Comparison of ENCODE assay signal across 1 cellular context in genomic region chr19:35040826-35041547, GRCh38.
TF ChIP-seq lines count a peak whose summit lies in the region.

No MANE protein-coding gene starts in this region.

TF ChIP-seq in HepG2, 621 proteins besides CTCF, POLR2A, EP300 and RAD21 (continued from another document and continues in another):
- TF ChIP-seq, protein P1, sequence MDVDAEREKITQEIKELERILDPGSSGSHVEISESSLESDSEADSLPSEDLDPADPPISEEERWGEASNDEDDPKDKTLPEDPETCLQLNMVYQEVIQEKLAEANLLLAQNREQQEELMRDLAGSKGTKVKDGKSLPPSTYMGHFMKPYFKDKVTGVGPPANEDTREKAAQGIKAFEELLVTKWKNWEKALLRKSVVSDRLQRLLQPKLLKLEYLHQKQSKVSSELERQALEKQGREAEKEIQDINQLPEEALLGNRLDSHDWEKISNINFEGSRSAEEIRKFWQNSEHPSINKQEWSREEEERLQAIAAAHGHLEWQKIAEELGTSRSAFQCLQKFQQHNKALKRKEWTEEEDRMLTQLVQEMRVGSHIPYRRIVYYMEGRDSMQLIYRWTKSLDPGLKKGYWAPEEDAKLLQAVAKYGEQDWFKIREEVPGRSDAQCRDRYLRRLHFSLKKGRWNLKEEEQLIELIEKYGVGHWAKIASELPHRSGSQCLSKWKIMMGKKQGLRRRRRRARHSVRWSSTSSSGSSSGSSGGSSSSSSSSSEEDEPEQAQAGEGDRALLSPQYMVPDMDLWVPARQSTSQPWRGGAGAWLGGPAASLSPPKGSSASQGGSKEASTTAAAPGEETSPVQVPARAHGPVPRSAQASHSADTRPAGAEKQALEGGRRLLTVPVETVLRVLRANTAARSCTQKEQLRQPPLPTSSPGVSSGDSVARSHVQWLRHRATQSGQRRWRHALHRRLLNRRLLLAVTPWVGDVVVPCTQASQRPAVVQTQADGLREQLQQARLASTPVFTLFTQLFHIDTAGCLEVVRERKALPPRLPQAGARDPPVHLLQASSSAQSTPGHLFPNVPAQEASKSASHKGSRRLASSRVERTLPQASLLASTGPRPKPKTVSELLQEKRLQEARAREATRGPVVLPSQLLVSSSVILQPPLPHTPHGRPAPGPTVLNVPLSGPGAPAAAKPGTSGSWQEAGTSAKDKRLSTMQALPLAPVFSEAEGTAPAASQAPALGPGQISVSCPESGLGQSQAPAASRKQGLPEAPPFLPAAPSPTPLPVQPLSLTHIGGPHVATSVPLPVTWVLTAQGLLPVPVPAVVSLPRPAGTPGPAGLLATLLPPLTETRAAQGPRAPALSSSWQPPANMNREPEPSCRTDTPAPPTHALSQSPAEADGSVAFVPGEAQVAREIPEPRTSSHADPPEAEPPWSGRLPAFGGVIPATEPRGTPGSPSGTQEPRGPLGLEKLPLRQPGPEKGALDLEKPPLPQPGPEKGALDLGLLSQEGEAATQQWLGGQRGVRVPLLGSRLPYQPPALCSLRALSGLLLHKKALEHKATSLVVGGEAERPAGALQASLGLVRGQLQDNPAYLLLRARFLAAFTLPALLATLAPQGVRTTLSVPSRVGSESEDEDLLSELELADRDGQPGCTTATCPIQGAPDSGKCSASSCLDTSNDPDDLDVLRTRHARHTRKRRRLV (CRISPR knock-in tag; IDR thresholded peaks at IDR 0.05) = peak; percentile 93; the same call in 1 of the 2 replicates
- TF ChIP-seq ZNF225 (CRISPR knock-in tag; IDR thresholded peaks at IDR 0.05) = no peak
- TF ChIP-seq, protein P2, sequence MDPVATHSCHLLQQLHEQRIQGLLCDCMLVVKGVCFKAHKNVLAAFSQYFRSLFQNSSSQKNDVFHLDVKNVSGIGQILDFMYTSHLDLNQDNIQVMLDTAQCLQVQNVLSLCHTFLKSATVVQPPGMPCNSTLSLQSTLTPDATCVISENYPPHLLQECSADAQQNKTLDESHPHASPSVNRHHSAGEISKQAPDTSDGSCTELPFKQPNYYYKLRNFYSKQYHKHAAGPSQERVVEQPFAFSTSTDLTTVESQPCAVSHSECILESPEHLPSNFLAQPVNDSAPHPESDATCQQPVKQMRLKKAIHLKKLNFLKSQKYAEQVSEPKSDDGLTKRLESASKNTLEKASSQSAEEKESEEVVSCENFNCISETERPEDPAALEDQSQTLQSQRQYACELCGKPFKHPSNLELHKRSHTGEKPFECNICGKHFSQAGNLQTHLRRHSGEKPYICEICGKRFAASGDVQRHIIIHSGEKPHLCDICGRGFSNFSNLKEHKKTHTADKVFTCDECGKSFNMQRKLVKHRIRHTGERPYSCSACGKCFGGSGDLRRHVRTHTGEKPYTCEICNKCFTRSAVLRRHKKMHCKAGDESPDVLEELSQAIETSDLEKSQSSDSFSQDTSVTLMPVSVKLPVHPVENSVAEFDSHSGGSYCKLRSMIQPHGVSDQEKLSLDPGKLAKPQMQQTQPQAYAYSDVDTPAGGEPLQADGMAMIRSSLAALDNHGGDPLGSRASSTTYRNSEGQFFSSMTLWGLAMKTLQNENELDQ (CRISPR knock-in tag; IDR thresholded peaks at IDR 0.05; ENCODE audit: borderline replicate concordance) = no peak
- TF ChIP-seq MIXL1 (CRISPR knock-in tag; IDR thresholded peaks at IDR 0.05) = peak; percentile 48; the same call in 1 of the 2 replicates
- TF ChIP-seq NFKB2 (CRISPR knock-in tag; IDR thresholded peaks at IDR 0.05; ENCODE audit: borderline replicate concordance) = peak; percentile 74; the same call in 1 of the 2 replicates
- TF ChIP-seq ZNF616 (CRISPR knock-in tag; IDR thresholded peaks at IDR 0.05; ENCODE audit: low read depth) = 0 out of 2 replicates have a peak, but pooled peaks have one; percentile 50
- TF ChIP-seq, protein P3, sequence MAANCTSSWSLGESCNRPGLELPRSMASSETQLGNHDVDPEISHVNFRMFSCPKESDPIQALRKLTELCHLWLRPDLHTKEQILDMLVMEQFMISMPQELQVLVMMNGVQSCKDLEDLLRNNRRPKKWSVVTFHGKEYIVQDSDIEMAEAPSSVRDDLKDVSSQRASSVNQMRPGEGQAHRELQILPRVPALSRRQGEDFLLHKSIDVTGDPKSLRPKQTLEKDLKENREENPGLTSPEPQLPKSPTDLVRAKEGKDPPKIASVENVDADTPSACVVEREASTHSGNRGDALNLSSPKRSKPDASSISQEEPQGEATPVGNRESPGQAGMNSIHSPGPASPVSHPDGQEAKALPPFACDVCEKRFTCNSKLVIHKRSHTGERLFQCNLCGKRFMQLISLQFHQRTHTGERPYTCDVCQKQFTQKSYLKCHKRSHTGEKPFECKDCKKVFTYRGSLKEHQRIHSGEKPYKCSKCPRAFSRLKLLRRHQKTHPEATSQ (CRISPR knock-in tag; IDR thresholded peaks at IDR 0.05; ENCODE audit: borderline replicate concordance) = peak; percentile 70; the same call in 1 of the 2 replicates
- TF ChIP-seq ZNF343 (CRISPR knock-in tag; IDR thresholded peaks at IDR 0.05) = no peak
- no peak for TF ChIP-seq CCAR2 (optimal IDR thresholded peaks at IDR 0.05; ENCODE audit: low read depth, low read length)
- TF ChIP-seq SRY (CRISPR knock-in tag; IDR thresholded peaks at IDR 0.05) = 0 out of 2 replicates have a peak, but pooled peaks have one; percentile 49
- TF ChIP-seq, protein P4, sequence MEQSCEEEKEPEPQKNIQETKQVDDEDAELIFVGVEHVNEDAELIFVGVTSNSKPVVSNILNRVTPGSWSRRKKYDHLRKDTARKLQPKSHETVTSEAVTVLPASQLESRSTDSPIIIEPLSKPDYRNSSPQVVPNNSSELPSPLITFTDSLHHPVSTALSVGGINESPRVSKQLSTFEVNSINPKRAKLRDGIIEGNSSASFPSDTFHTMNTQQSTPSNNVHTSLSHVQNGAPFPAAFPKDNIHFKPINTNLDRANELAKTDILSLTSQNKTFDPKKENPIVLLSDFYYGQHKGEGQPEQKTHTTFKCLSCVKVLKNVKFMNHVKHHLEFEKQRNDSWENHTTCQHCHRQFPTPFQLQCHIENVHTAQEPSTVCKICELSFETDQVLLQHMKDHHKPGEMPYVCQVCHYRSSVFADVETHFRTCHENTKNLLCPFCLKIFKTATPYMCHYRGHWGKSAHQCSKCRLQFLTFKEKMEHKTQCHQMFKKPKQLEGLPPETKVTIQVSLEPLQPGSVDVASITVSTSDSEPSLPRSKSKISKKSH (CRISPR knock-in tag; IDR thresholded peaks at IDR 0.05; ENCODE audit: borderline replicate concordance) = peak; percentile 36
- TF ChIP-seq MLXIP (CRISPR knock-in tag; IDR thresholded peaks at IDR 0.05; ENCODE audit: borderline replicate concordance) = no peak
- TF ChIP-seq RFXAP (CRISPR knock-in tag; IDR thresholded peaks at IDR 0.05; ENCODE audit: borderline replicate concordance) = peak; percentile 73; the same call in 1 of the 2 replicates
- TF ChIP-seq, protein P5, sequence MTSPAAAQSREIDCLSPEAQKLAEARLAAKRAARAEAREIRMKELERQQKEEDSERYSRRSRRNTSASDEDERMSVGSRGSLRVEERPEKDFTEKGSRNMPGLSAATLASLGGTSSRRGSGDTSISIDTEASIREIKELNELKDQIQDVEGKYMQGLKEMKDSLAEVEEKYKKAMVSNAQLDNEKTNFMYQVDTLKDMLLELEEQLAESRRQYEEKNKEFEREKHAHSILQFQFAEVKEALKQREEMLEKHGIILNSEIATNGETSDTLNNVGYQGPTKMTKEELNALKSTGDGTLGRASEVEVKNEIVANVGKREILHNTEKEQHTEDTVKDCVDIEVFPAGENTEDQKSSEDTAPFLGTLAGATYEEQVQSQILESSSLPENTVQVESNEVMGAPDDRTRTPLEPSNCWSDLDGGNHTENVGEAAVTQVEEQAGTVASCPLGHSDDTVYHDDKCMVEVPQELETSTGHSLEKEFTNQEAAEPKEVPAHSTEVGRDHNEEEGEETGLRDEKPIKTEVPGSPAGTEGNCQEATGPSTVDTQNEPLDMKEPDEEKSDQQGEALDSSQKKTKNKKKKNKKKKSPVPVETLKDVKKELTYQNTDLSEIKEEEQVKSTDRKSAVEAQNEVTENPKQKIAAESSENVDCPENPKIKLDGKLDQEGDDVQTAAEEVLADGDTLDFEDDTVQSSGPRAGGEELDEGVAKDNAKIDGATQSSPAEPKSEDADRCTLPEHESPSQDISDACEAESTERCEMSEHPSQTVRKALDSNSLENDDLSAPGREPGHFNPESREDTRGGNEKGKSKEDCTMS (CRISPR knock-in tag; conservative IDR thresholded peaks at IDR 0.05) = no peak
- TF ChIP-seq GTF3A (CRISPR knock-in tag; conservative IDR thresholded peaks at IDR 0.05) = no peak
- TF ChIP-seq AGO2 (optimal IDR thresholded peaks at IDR 0.05; ENCODE audit: low read depth, low read length) = peak; percentile 96
- TF ChIP-seq EZH2 (conservative IDR thresholded peaks at IDR 0.05; ENCODE audit: low read depth, low read length) = no peak
- peak; percentile 58; the same call in 1 of the 2 replicates for TF ChIP-seq ZNF766 (CRISPR knock-in tag; IDR thresholded peaks at IDR 0.05; ENCODE audit: borderline replicate concordance)
- TF ChIP-seq, protein P6, sequence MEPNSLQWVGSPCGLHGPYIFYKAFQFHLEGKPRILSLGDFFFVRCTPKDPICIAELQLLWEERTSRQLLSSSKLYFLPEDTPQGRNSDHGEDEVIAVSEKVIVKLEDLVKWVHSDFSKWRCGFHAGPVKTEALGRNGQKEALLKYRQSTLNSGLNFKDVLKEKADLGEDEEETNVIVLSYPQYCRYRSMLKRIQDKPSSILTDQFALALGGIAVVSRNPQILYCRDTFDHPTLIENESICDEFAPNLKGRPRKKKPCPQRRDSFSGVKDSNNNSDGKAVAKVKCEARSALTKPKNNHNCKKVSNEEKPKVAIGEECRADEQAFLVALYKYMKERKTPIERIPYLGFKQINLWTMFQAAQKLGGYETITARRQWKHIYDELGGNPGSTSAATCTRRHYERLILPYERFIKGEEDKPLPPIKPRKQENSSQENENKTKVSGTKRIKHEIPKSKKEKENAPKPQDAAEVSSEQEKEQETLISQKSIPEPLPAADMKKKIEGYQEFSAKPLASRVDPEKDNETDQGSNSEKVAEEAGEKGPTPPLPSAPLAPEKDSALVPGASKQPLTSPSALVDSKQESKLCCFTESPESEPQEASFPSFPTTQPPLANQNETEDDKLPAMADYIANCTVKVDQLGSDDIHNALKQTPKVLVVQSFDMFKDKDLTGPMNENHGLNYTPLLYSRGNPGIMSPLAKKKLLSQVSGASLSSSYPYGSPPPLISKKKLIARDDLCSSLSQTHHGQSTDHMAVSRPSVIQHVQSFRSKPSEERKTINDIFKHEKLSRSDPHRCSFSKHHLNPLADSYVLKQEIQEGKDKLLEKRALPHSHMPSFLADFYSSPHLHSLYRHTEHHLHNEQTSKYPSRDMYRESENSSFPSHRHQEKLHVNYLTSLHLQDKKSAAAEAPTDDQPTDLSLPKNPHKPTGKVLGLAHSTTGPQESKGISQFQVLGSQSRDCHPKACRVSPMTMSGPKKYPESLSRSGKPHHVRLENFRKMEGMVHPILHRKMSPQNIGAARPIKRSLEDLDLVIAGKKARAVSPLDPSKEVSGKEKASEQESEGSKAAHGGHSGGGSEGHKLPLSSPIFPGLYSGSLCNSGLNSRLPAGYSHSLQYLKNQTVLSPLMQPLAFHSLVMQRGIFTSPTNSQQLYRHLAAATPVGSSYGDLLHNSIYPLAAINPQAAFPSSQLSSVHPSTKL (CRISPR knock-in tag; IDR thresholded peaks at IDR 0.05) = peak; percentile 84
- peak; percentile 59; the same call in 1 of the 2 replicates for TF ChIP-seq ZNF264 (CRISPR knock-in tag; IDR thresholded peaks at IDR 0.05)
- TF ChIP-seq MBD4 (IDR thresholded peaks at IDR 0.05; ENCODE audit: borderline replicate concordance, low read length) = no peak
- TF ChIP-seq ZNF232 (CRISPR knock-in tag; IDR thresholded peaks at IDR 0.05; ENCODE audit: borderline replicate concordance) = no peak
- TF ChIP-seq SP5 (CRISPR knock-in tag; IDR thresholded peaks at IDR 0.05; ENCODE audit: borderline replicate concordance, low read depth) = peak; percentile 69
- TF ChIP-seq, protein P7, sequence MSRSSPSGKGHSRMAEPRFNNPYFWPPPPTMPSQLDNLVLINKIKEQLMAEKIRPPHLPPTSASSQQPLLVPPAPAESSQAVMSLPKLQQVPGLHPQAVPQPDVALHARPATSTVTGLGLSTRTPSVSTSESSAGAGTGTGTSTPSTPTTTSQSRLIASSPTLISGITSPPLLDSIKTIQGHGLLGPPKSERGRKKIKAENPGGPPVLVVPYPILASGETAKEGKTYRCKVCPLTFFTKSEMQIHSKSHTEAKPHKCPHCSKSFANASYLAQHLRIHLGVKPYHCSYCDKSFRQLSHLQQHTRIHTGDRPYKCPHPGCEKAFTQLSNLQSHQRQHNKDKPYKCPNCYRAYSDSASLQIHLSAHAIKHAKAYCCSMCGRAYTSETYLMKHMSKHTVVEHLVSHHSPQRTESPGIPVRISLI (CRISPR knock-in tag; IDR thresholded peaks at IDR 0.05; ENCODE audit: borderline replicate concordance) = no peak; the same call in 1 of the 2 replicates
- TF ChIP-seq ZNF850 (CRISPR knock-in tag; conservative IDR thresholded peaks at IDR 0.05) = no peak; the same call in 1 of the 2 replicates
- TF ChIP-seq, protein P8, sequence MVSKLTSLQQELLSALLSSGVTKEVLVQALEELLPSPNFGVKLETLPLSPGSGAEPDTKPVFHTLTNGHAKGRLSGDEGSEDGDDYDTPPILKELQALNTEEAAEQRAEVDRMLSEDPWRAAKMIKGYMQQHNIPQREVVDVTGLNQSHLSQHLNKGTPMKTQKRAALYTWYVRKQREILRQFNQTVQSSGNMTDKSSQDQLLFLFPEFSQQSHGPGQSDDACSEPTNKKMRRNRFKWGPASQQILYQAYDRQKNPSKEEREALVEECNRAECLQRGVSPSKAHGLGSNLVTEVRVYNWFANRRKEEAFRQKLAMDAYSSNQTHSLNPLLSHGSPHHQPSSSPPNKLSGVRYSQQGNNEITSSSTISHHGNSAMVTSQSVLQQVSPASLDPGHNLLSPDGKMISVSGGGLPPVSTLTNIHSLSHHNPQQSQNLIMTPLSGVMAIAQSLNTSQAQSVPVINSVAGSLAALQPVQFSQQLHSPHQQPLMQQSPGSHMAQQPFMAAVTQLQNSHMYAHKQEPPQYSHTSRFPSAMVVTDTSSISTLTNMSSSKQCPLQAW (CRISPR knock-in tag; IDR thresholded peaks at IDR 0.05) = peak; percentile 98
- TF ChIP-seq ETV6 (CRISPR knock-in tag; conservative IDR thresholded peaks at IDR 0.05) = peak; percentile 74; the same call in 1 of the 2 replicates
